Comparison of ENCODE assay signal across 8 cellular contexts in genomic region chr15:75198560-75199346, GRCh38. TPM values are rescaled to one million over a fixed set of nuclear protein-coding genes. Genes with fewer than 3 reads are reported as not detected.
DNase-seq lines count a peak whose midpoint lies in the region; ATAC-seq and TF ChIP-seq lines count a peak whose summit lies in the region.

No MANE protein-coding gene starts in this region.

- no peaks in the 10 kb centered on the region for H3K27me3 ChIP-seq in OCI-LY1 (ENCODE audit: insufficient read depth, low read length)

- H3K9ac ChIP-seq in OCI-LY1 (ENCODE audit: low read length): peak overlapping the region; percentile 55

- H4K20me1 ChIP-seq in OCI-LY1 (ENCODE audit: insufficient read depth, low read length): no peaks in the 10 kb centered on the region

- no peak for TF ChIP-seq CTCF in OCI-LY1 (IDR thresholded peaks at IDR 0.05; ENCODE audit: low read length)

- no peaks in the 10 kb centered on the region for H3K9me2 ChIP-seq in OCI-LY1 (ENCODE audit: low read depth, low read length)

- peak overlapping the region; percentile 90 for H3K4me2 ChIP-seq in OCI-LY1 (ENCODE audit: low read length)

- no peaks in the 10 kb centered on the region for H3F3A ChIP-seq in OCI-LY1 (ENCODE audit: insufficient read depth, low read length)

- DNase-seq in CMK (ENCODE audit: low read depth) (peak; percentile 90), erythroblast (lab: John Stamatoyannopoulos, UW) (peak; percentile 86 to 91), GOT3 (lab: John Stamatoyannopoulos, UW) (no peak), left ventricle myocardium superior (no peak)

- ATAC-seq in GM18868 (IDR thresholded peaks at IDR 0.05; ENCODE audit: unreplicated experiment): peak; percentile 34
- ATAC-seq in GM21576 (IDR thresholded peaks at IDR 0.05; ENCODE audit: unreplicated experiment): no peak
- ATAC-seq in left ventricle myocardium superior: no peak
- no peak for ATAC-seq in HG03378 (IDR thresholded peaks at IDR 0.05; ENCODE audit: unreplicated experiment)

- intact Hi-C loops in left ventricle myocardium superior (cut with micrococcal nuclease): no loop called here

- peaks cover 7% of the 10 kb centered on the region; the same call in 1 of the 2 replicates for H3K36me3 ChIP-seq in OCI-LY1 (ENCODE audit: insufficient read depth, low read length)

- H3K27ac ChIP-seq in OCI-LY1 (ENCODE audit: low read depth, low read length, poor library complexity, severe bottlenecking): peak overlapping the region; percentile 78

- peaks cover 10% of the 10 kb centered on the region for H3K79me2 ChIP-seq in OCI-LY1 (ENCODE audit: insufficient read depth, low read length)

- peak overlapping the region; percentile 78 for H3K4me3 ChIP-seq in OCI-LY1 (ENCODE audit: low read depth, low read length, poor library complexity, severe bottlenecking)

- peaks cover 40% of the 10 kb centered on the region for H3K4me1 ChIP-seq in OCI-LY1 (ENCODE audit: insufficient read depth, low read length, severe bottlenecking)

- H3K9me3 ChIP-seq in OCI-LY1 (ENCODE audit: low read length): no peaks in the 10 kb centered on the region

- H2AFZ ChIP-seq in OCI-LY1 (ENCODE audit: low read length): no peak overlapping the region

- peak; percentile 85 for TF ChIP-seq POLR2A in erythroblast (IDR thresholded peaks at IDR 0.05; ENCODE audit: low read length)

RNA-seq across cellular contexts. Expression of gene C15orf39, which starts 2.9 kb away (rescaled TPM):
- total RNA-seq in left ventricle myocardium superior: 14.8 TPM

RNA-seq across cellular contexts. Expression of gene GOLGA6C, which starts 59.4 kb away (rescaled TPM):
- not detected for total RNA-seq in left ventricle myocardium superior

Comparison
In these comparisons a context has a peak if more than half of its experiments do, and no peak if none do; other contexts are left out.
1. DNase-seq: peak in CMK (single experiment) and erythroblast (2 of 2); none in GOT3 (single experiment) and left ventricle myocardium superior (single experiment).